Comparison of ENCODE assay signal across 9 cellular contexts in the genomic region with DNA sequence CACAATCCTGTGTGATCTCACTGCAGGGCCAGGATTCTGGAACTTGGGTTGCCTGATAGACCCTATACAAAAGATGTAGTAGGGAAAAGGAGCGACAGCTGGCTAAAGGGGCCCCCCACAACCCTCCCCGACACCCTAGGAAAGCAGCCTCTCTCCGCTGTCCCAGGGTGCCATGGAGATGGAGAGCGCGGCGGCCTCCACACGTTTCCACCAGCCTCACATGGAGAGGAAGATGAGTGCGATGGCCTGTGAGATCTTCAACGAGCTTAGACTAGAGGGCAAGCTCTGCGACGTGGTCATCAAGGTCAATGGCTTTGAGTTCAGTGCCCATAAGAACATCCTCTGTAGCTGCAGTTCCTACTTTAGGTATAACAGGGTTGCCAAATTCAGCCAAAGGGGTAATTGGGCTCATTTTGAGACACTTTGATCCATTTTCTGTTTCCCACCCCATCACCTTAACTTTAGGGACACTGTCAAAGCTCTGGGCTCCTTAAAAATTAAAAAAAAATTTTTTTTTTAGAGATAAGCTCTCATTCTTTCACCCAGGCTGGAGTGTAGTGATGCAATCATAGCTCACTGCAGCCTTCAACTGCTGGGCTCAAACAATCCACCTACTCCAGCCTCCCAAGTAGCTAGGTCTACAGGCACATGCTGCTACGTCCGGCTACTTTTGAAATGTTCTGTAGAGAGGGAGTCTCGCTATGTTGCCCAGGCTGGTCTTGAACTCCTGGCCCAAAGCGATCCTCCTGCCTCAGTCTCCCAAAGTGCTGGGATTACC. TPM values are rescaled to one million over a fixed set of nuclear protein-coding genes. Genes with fewer than 3 reads are reported as not detected.
DNase-seq lines count a peak whose midpoint lies in the region; ATAC-seq and TF ChIP-seq lines count a peak whose summit lies in the region.
"Had no signal": no experiment of that assay in that cellular context is flagged by ENCODE, and none has a peak within 500 bp of the region (broad histone marks: within the 10 kb centered on the region; RNA-seq: fewer than 3 reads in every experiment).

TSS of gene KLHL10 (plus strand) at position 65 of the 778 bp plus-strand sequence. CDS start at position 173, 108 bp downstream.

- H2AFZ ChIP-seq in SK-N-SH (ENCODE audit: low read depth) (peak within 1 kb of the TSS; percentile 96; the same call in 1 of the 2 replicates), hepatocyte (peak within 1 kb of the TSS; percentile 100), smooth muscle cell (ENCODE audit: low read depth) (peak within 1 kb of the TSS; percentile 93)

- no peak for TF ChIP-seq EP300 in SK-N-SH (IDR thresholded peaks at IDR 0.05; ENCODE audit: borderline replicate concordance in 1 of 2, low read depth in 1 of 2, low read length in 1 of 2)

- H3K27me3 ChIP-seq in SK-N-SH (ENCODE audit: insufficient read depth) (no peaks in the 10 kb centered on the region), WERI-Rb-1 (ENCODE audit: insufficient read depth, low read depth, severe bottlenecking) (no peaks in the 10 kb centered on the region), hepatocyte (no peaks in the 10 kb centered on the region), smooth muscle cell (ENCODE audit: low read depth) (no peaks in the 10 kb centered on the region)

- ATAC-seq in SK-N-SH treated with all-trans-retinoic acid at 6 μM for 48 hours (no peak), HG03378 (IDR thresholded peaks at IDR 0.05; ENCODE audit: unreplicated experiment) (no peak), GM18505 (IDR thresholded peaks at IDR 0.05; ENCODE audit: unreplicated experiment) (no peak)

- POLR2A ChIA-PET in SK-N-SH (lab: Yijun Ruan, JAX): no interaction called here

- peak within 1 kb of the TSS; percentile 95 for H3K4me2 ChIP-seq in SK-N-SH
- peak within 1 kb of the TSS; percentile 97 for H3K4me2 ChIP-seq in hepatocyte
- H3K4me2 ChIP-seq in smooth muscle cell: peak within 1 kb of the TSS; percentile 99

- H3K9me3 ChIP-seq in SK-N-SH (no peaks in the 10 kb centered on the region), WERI-Rb-1 (ENCODE audit: severe bottlenecking) (no peaks in the 10 kb centered on the region), hepatocyte (ENCODE audit: low read depth) (no peaks in the 10 kb centered on the region), smooth muscle cell (replicated peaks; ENCODE audit: low read depth) (no peaks in the 10 kb centered on the region)

- H3K9me2 ChIP-seq in SK-N-SH (no peaks in the 10 kb centered on the region), hepatocyte (replicated peaks; ENCODE audit: insufficient read depth) (no peaks in the 10 kb centered on the region)

- no peaks in the 10 kb centered on the region for H3F3A ChIP-seq in SK-N-SH (replicated peaks; ENCODE audit: insufficient read depth)
- no peaks in the 10 kb centered on the region for H3F3A ChIP-seq in smooth muscle cell (ENCODE audit: low read depth)

- H3K36me3 ChIP-seq in SK-N-SH (replicated peaks in 1 of 2; ENCODE audit: control insufficient read depth in 1 of 2, insufficient read depth in 2 of 2, low read length in 1 of 2) (peaks cover under 1 to 7% of the 10 kb centered on the region in 2 experiments), WERI-Rb-1 (peaks cover 24% of the 10 kb centered on the region), hepatocyte (replicated peaks; ENCODE audit: insufficient read depth, low read depth) (no peaks in the 10 kb centered on the region), smooth muscle cell (ENCODE audit: low read depth) (no peaks in the 10 kb centered on the region)

- TF ChIP-seq RAD21 in SK-N-SH (IDR thresholded peaks at IDR 0.05; ENCODE audit: low read length): no peak

- H3K4me1 ChIP-seq in SK-N-SH (ENCODE audit: control insufficient read depth in 1 of 2, insufficient read depth in 2 of 2, low read depth in 1 of 2, low read length in 1 of 2): peaks cover 0 to 8% of the 10 kb centered on the region in 2 experiments; a peak in 1 of 4 replicates
- no peaks in the 10 kb centered on the region for H3K4me1 ChIP-seq in hepatocyte (ENCODE audit: insufficient read depth)
- H3K4me1 ChIP-seq in smooth muscle cell (ENCODE audit: low read depth): peaks cover 11% of the 10 kb centered on the region

- TF ChIP-seq POLR2A in erythroblast (IDR thresholded peaks at IDR 0.05; ENCODE audit: low read length) (no peak), GM18505 (IDR thresholded peaks at IDR 0.05; ENCODE audit: borderline replicate concordance, extremely low read depth, insufficient read depth, insufficient read length) (no peak)

- CTCF ChIA-PET in SK-N-SH (lab: Yijun Ruan, JAX): interaction anchor here (0.9 to 1.7 kb wide), 4 partner anchors 10 to 142 kb away, joined by 3 to 5 read pairs (median 4); no protein-coding TSS in a partner anchor

- H3K9ac ChIP-seq in SK-N-SH: no peak within 1 kb of the TSS
- H3K9ac ChIP-seq in smooth muscle cell (ENCODE audit: low read depth): no peak within 1 kb of the TSS

- H4K20me1 ChIP-seq in SK-N-SH (ENCODE audit: insufficient read depth) (no peaks in the 10 kb centered on the region), hepatocyte (ENCODE audit: insufficient read depth, poor library complexity, severe bottlenecking) (no peaks in the 10 kb centered on the region), smooth muscle cell (ENCODE audit: low read depth) (no peaks in the 10 kb centered on the region)

- H3K4me3 ChIP-seq in SK-N-SH (ENCODE audit: low read depth in 2 of 2, low read length in 1 of 2) (peak within 1 kb of the TSS in 1 of 2 experiments; percentile 91; a peak in 2 of 4 replicates), WERI-Rb-1 (ENCODE audit: low read depth, low read length) (peak within 1 kb of the TSS; percentile 94; the same call in 1 of the 2 replicates), hepatocyte (no peak within 1 kb of the TSS), smooth muscle cell (peak within 1 kb of the TSS; percentile 94)

- WGBS in SK-N-SH (ENCODE audit: low lambda C conversion rate): 95% methylated on average over 9 of the region's 15 CpGs
- 94% methylated on average over 15 of the region's 15 CpGs for WGBS in hepatocyte (ENCODE audit: low lambda C conversion rate, missing lambda C conversion rate)
- 95% methylated on average over 15 of the region's 15 CpGs for WGBS in smooth muscle cell (ENCODE audit: low lambda C conversion rate)

- TF ChIP-seq CTCF in SK-N-SH (IDR thresholded peaks at IDR 0.05) (no peak), WERI-Rb-1 (IDR thresholded peaks at IDR 0.05; ENCODE audit: low read depth, low read length) (no peak), hepatocyte (IDR thresholded peaks at IDR 0.05; ENCODE audit: poor library complexity) (no peak), smooth muscle cell (IDR thresholded peaks at IDR 0.05; ENCODE audit: borderline replicate concordance, insufficient read depth, poor library complexity, severe bottlenecking) (no peak)

- H3K79me2 ChIP-seq in SK-N-SH (ENCODE audit: insufficient read depth): peaks cover 20% of the 10 kb centered on the region; the same call in 1 of the 2 replicates
- H3K79me2 ChIP-seq in hepatocyte: peaks cover 18% of the 10 kb centered on the region
- H3K79me2 ChIP-seq in smooth muscle cell (ENCODE audit: low read depth): peaks cover 8% of the 10 kb centered on the region

- H3K27ac ChIP-seq in SK-N-SH (ENCODE audit: low read depth in 2 of 2, low read length in 1 of 2) (no peak within 1 kb of the TSS), WERI-Rb-1 (no peak within 1 kb of the TSS), hepatocyte (no peak within 1 kb of the TSS), smooth muscle cell (ENCODE audit: low read depth) (no peak within 1 kb of the TSS)
- H3K27ac ChIP-seq: 22Rv1 had no signal

- no peak for DNase-seq in SK-N-SH
- DNase-seq in WERI-Rb-1: no peak
- DNase-seq in hepatocyte (ENCODE audit: low spot score): no peak
- DNase-seq in smooth muscle cell (lab: John Stamatoyannopoulos, UW; ENCODE audit: unreplicated experiment): no peak
- DNase-seq in erythroblast (lab: John Stamatoyannopoulos, UW): no peak

TF ChIP-seq in SK-N-SH, 30 proteins besides CTCF, POLR2A, EP300 and RAD21 (continues in another document):
- TF ChIP-seq SIN3A (IDR thresholded peaks at IDR 0.05; ENCODE audit: borderline replicate concordance, low read depth, low read length): no peak
- TF ChIP-seq, protein P1, sequence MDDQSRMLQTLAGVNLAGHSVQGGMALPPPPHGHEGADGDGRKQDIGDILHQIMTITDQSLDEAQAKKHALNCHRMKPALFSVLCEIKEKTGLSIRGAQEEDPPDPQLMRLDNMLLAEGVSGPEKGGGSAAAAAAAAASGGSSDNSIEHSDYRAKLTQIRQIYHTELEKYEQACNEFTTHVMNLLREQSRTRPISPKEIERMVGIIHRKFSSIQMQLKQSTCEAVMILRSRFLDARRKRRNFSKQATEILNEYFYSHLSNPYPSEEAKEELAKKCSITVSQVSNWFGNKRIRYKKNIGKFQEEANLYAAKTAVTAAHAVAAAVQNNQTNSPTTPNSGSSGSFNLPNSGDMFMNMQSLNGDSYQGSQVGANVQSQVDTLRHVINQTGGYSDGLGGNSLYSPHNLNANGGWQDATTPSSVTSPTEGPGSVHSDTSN (IDR thresholded peaks at IDR 0.05): no peak
- no peak for TF ChIP-seq MEF2A (IDR thresholded peaks at IDR 0.05; ENCODE audit: borderline replicate concordance, low read depth)
- TF ChIP-seq CHD2 (IDR thresholded peaks at IDR 0.05; ENCODE audit: low read length, partially characterized antibody): no peak
- no peak for TF ChIP-seq TEAD4 (IDR thresholded peaks at IDR 0.05; ENCODE audit: borderline replicate concordance, insufficient read depth)

TF ChIP-seq in SK-N-SH treated with all-trans-retinoic acid at 6 μM for 48 hours, 23 proteins besides CTCF, POLR2A, EP300 and RAD21 (continues in another document):
- TF ChIP-seq, protein P2, sequence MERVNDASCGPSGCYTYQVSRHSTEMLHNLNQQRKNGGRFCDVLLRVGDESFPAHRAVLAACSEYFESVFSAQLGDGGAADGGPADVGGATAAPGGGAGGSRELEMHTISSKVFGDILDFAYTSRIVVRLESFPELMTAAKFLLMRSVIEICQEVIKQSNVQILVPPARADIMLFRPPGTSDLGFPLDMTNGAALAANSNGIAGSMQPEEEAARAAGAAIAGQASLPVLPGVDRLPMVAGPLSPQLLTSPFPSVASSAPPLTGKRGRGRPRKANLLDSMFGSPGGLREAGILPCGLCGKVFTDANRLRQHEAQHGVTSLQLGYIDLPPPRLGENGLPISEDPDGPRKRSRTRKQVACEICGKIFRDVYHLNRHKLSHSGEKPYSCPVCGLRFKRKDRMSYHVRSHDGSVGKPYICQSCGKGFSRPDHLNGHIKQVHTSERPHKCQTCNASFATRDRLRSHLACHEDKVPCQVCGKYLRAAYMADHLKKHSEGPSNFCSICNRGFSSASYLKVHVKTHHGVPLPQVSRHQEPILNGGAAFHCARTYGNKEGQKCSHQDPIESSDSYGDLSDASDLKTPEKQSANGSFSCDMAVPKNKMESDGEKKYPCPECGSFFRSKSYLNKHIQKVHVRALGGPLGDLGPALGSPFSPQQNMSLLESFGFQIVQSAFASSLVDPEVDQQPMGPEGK (CRISPR knock-in tag; IDR thresholded peaks at IDR 0.05; ENCODE audit: borderline replicate concordance): no peak
- TF ChIP-seq SNAI2 (CRISPR knock-in tag; IDR thresholded peaks at IDR 0.05): no peak

RNA-seq across cellular contexts. Expression of gene KLHL10, which starts in this region (rescaled TPM):
- polyA plus RNA-seq in SK-N-SH (2012; rRNA removed) (0.02 and 0.03 TPM in 2 replicates), hepatocyte (not detected in 2 replicates), smooth muscle cell (not detected in 2 replicates)
- 0.04 and 0.05 TPM in 2 replicates for polyA plus RNA-seq in SK-N-SH (2012; cell fraction: cytosol; rRNA removed)
- 0.30 and 0.42 TPM in 2 replicates for polyA plus RNA-seq in SK-N-SH (2012; cell fraction: nucleus; rRNA removed)
- total RNA-seq in hepatocyte (0.43 TPM in 1 of 2 replicates, not detected in the other), smooth muscle cell (not detected in 2 replicates)
